Comparison of ENCODE assay signal across 21 cellular contexts in genomic region chr14:50946234-50946935, GRCh38. TPM values are rescaled to one million over a fixed set of nuclear protein-coding genes. Genes with fewer than 3 reads are reported as not detected.
DNase-seq lines count a peak whose midpoint lies in the region; ATAC-seq and TF ChIP-seq lines count a peak whose summit lies in the region.
"Had no signal": no experiment of that assay in that cellular context is flagged by ENCODE, and none has a peak within 500 bp of the region (broad histone marks: within the 10 kb centered on the region; RNA-seq: fewer than 3 reads in every experiment).

No MANE protein-coding gene starts in this region.

- H3K27me3 ChIP-seq in liver (ENCODE audit: control insufficient read depth in 4 of 4, insufficient read depth in 4 of 4, low read length in 3 of 4) = no peaks in the 10 kb centered on the region
- no peaks in the 10 kb centered on the region for H3K27me3 ChIP-seq in Caco-2 (replicated peaks; ENCODE audit: control insufficient read depth, insufficient read depth, low read length)
- H3K27me3 ChIP-seq in GM23338 (ENCODE audit: insufficient read depth) = peaks cover 8% of the 10 kb centered on the region; the same call in 1 of the 2 replicates
- H3K27me3 ChIP-seq: BE2C had no signal

- H3K4me3 ChIP-seq in liver (ENCODE audit: low read depth in 1 of 3, low read length in 3 of 3) (no peak overlapping the region), Caco-2 (ENCODE audit: low read depth, low read length) (no peak overlapping the region), GM23338 (no peak overlapping the region)
- H3K4me3 ChIP-seq: K562 had no signal

- 0 out of 2 replicates have a peak, but pooled peaks cover 5% of the 10 kb centered on the region for H3F3A ChIP-seq in GM23338 (replicated peaks; ENCODE audit: low read depth)

- DNase-seq in LHCN-M2 (ENCODE audit: low read depth) (peak; percentile 45), RKO (ENCODE audit: low spot score) (peak; percentile 26), type B pancreatic cell (ENCODE audit: extremely low spot score, unreplicated experiment) (no peak), Caco-2 (no peak), GM23338 (ENCODE audit: low spot score) (no peak), NCI-H1694 treated with DMSO at 0.1 percent for 48 hours (lab: John Stamatoyannopoulos, UW) (no peak)
- DNase-seq: ACHN; BE2C; C1 segment of cervical spinal cord; CD4-positive, CD25-positive, alpha-beta regulatory T cell; CD8-positive, alpha-beta memory T cell; COR-L47; DMS153; DMS79; GDM1; GOT3; H9; IMR-90 had no signal

- H3K27ac Mint-ChIP-seq in type B pancreatic cell (no peak overlapping the region), Caco-2 (ENCODE audit: unreplicated experiment) (no peak overlapping the region), GM23338 (no peak overlapping the region)
- H3K27ac Mint-ChIP-seq: CD4-positive, CD25-positive, alpha-beta regulatory T cell; CD8-positive, alpha-beta memory T cell; H9 had no signal

- no peak overlapping the region for H2AFZ ChIP-seq in GM23338

- H3K27ac ChIP-seq in liver (ENCODE audit: low read depth in 1 of 2, low read length in 2 of 2) (no peak overlapping the region), GM23338 (ENCODE audit: low read depth) (no peak overlapping the region)
- H3K27ac ChIP-seq: HL-60 had no signal

- H3K4me1 ChIP-seq in liver (ENCODE audit: control insufficient read depth in 4 of 4, insufficient read depth in 4 of 4, low read length in 3 of 4) (peaks cover 5 to 20% (median 9%) of the 10 kb centered on the region in 4 donors), Caco-2 (no peaks in the 10 kb centered on the region; the same call in 1 of the 2 replicates), GM23338 (ENCODE audit: insufficient read depth) (peaks cover 11% of the 10 kb centered on the region)
- H3K4me1 ChIP-seq: BE2C had no signal

- intact Hi-C loops in Caco-2 (cut with micrococcal nuclease; ENCODE audit: unreplicated experiment) = no loop called here

- CTCF ChIA-PET in Caco-2 (lab: Charles Lee) = no interaction called here

- H4K20me1 ChIP-seq in GM23338 (replicated peaks; ENCODE audit: insufficient read depth) = no peaks in the 10 kb centered on the region

- H3K79me2 ChIP-seq in GM23338 (replicated peaks; ENCODE audit: insufficient read depth) = no peaks in the 10 kb centered on the region; the same call in 1 of the 2 replicates

- H3K9ac ChIP-seq in liver (ENCODE audit: low read depth in 1 of 2, low read length in 2 of 2) = no peak overlapping the region

- H3K27me3 Mint-ChIP-seq in type B pancreatic cell = peaks cover 11% of the 10 kb centered on the region
- H3K27me3 Mint-ChIP-seq in Caco-2 (ENCODE audit: insufficient read depth, unreplicated experiment) = no peaks in the 10 kb centered on the region
- peaks cover 9% of the 10 kb centered on the region for H3K27me3 Mint-ChIP-seq in GM23338 (ENCODE audit: insufficient read depth, low read depth, poor library complexity)

- no peak for TF ChIP-seq CTCF in liver (IDR thresholded peaks at IDR 0.05; ENCODE audit: low read depth, low read length, missing input control)
- no peak for TF ChIP-seq CTCF in type B pancreatic cell (conservative IDR thresholded peaks at IDR 0.05)
- TF ChIP-seq CTCF in Caco-2 (IDR thresholded peaks at IDR 0.05; ENCODE audit: insufficient read depth in 1 of 2, low read depth in 1 of 2, low read length in 1 of 2, severe bottlenecking in 1 of 2, unreplicated experiment in 1 of 2) = no peak
- TF ChIP-seq CTCF in GM23338 (conservative IDR thresholded peaks at IDR 0.05; ENCODE audit: low read depth in 2 of 2) = no peak

- H3K4me2 ChIP-seq in GM23338 = no peak overlapping the region

- POLR2A ChIA-PET in Caco-2 (lab: Charles Lee) = no interaction called here

- no peaks in the 10 kb centered on the region; the same call in 1 of the 2 replicates for H3K9me2 ChIP-seq in GM23338 (ENCODE audit: insufficient read depth)

- no peak for ATAC-seq in GM23338
- ATAC-seq: K562 had no signal

- BruUV-seq in Caco-2 (replicated peaks; lab: Mats Ljungman, UMichigan) = no TSS peak

- H3K9me3 Mint-ChIP-seq in type B pancreatic cell (peaks cover 4% of the 10 kb centered on the region), Caco-2 (ENCODE audit: unreplicated experiment) (no peaks in the 10 kb centered on the region), GM23338 (no peaks in the 10 kb centered on the region; the same call in 2 of the 3 replicates)

- H3K36me3 ChIP-seq in liver (ENCODE audit: control insufficient read depth in 4 of 4, insufficient read depth in 3 of 4, low read depth in 1 of 4, low read length in 3 of 4) (peaks cover 0 to 6% (median 2%) of the 10 kb centered on the region in 4 donors), Caco-2 (ENCODE audit: control insufficient read depth, insufficient read depth, low read length) (no peaks in the 10 kb centered on the region), GM23338 (ENCODE audit: insufficient read depth) (no peaks in the 10 kb centered on the region)
- H3K36me3 ChIP-seq: BE2C had no signal

- no peak for TF ChIP-seq RAD21 in liver (IDR thresholded peaks at IDR 0.05)

- peak overlapping the region; percentile 23 for H3K4me3 Mint-ChIP-seq in type B pancreatic cell
- no peak overlapping the region for H3K4me3 Mint-ChIP-seq in Caco-2 (ENCODE audit: unreplicated experiment)
- no peak overlapping the region for H3K4me3 Mint-ChIP-seq in GM23338
- H3K4me3 Mint-ChIP-seq: CD4-positive, CD25-positive, alpha-beta regulatory T cell; CD8-positive, alpha-beta memory T cell; H9 had no signal

- H3K4me1 Mint-ChIP-seq in type B pancreatic cell (ENCODE audit: unreplicated experiment) (peaks cover 21% of the 10 kb centered on the region), Caco-2 (ENCODE audit: low read depth, unreplicated experiment) (peaks cover 7% of the 10 kb centered on the region), GM23338 (peaks cover 8% of the 10 kb centered on the region)

- 67% methylated on average over 5 of the region's 5 CpGs for WGBS in liver

- H3K36me3 Mint-ChIP-seq in type B pancreatic cell = peaks cover 4% of the 10 kb centered on the region
- no peaks in the 10 kb centered on the region for H3K36me3 Mint-ChIP-seq in Caco-2 (ENCODE audit: insufficient read depth, unreplicated experiment)
- peaks cover 9% of the 10 kb centered on the region; the same call in 2 of the 3 replicates for H3K36me3 Mint-ChIP-seq in GM23338 (ENCODE audit: low read depth)
- H3K36me3 Mint-ChIP-seq: CD4-positive, CD25-positive, alpha-beta regulatory T cell had no signal

- H3K9me3 ChIP-seq in liver (ENCODE audit: control insufficient read depth in 4 of 4, low read length in 3 of 4) (no peaks in the 10 kb centered on the region), Caco-2 (no peaks in the 10 kb centered on the region)
- H3K9me3 ChIP-seq: BE2C had no signal

TF ChIP-seq in liver, 16 proteins besides CTCF, POLR2A, EP300 and RAD21:
- TF ChIP-seq MAX (IDR thresholded peaks at IDR 0.05) (no peak), RXRA (IDR thresholded peaks at IDR 0.05) (peak; percentile 36 to 67), SP1 (IDR thresholded peaks at IDR 0.05) (peak; percentile 48), TAF1 (conservative IDR thresholded peaks at IDR 0.05) (no peak), JUND (IDR thresholded peaks at IDR 0.05) (peak in 1 of 2 donors; percentile 18), HNF4G (IDR thresholded peaks at IDR 0.05) (peak; percentile 86), HNF4A (conservative IDR thresholded peaks at IDR 0.05) (peak; percentile 86 to 96)
- TF ChIP-seq, protein P1, sequence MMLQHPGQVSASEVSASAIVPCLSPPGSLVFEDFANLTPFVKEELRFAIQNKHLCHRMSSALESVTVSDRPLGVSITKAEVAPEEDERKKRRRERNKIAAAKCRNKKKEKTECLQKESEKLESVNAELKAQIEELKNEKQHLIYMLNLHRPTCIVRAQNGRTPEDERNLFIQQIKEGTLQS (IDR thresholded peaks at IDR 0.05) = peak; percentile 24
TF ChIP-seq in liver: peak in this region for 6.

TF ChIP-seq in GM23338, 12 proteins besides CTCF, POLR2A, EP300 and RAD21 (continues in another document):
- TF ChIP-seq, protein P2, sequence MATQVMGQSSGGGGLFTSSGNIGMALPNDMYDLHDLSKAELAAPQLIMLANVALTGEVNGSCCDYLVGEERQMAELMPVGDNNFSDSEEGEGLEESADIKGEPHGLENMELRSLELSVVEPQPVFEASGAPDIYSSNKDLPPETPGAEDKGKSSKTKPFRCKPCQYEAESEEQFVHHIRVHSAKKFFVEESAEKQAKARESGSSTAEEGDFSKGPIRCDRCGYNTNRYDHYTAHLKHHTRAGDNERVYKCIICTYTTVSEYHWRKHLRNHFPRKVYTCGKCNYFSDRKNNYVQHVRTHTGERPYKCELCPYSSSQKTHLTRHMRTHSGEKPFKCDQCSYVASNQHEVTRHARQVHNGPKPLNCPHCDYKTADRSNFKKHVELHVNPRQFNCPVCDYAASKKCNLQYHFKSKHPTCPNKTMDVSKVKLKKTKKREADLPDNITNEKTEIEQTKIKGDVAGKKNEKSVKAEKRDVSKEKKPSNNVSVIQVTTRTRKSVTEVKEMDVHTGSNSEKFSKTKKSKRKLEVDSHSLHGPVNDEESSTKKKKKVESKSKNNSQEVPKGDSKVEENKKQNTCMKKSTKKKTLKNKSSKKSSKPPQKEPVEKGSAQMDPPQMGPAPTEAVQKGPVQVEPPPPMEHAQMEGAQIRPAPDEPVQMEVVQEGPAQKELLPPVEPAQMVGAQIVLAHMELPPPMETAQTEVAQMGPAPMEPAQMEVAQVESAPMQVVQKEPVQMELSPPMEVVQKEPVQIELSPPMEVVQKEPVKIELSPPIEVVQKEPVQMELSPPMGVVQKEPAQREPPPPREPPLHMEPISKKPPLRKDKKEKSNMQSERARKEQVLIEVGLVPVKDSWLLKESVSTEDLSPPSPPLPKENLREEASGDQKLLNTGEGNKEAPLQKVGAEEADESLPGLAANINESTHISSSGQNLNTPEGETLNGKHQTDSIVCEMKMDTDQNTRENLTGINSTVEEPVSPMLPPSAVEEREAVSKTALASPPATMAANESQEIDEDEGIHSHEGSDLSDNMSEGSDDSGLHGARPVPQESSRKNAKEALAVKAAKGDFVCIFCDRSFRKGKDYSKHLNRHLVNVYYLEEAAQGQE (IDR thresholded peaks at IDR 0.05; ENCODE audit: unreplicated experiment) = no peak
- TF ChIP-seq EZH2 (IDR thresholded peaks at IDR 0.05; ENCODE audit: low read depth, unreplicated experiment) (no peak), JUNB (IDR thresholded peaks at IDR 0.05; ENCODE audit: unreplicated experiment) (no peak), STAT1 (IDR thresholded peaks at IDR 0.05; ENCODE audit: unreplicated experiment) (no peak), ZNF114 (CRISPR knock-in tag; IDR thresholded peaks at IDR 0.05) (no peak)

RNA-seq across cellular contexts. Expression of gene PYGL, which starts 2.1 kb away (rescaled TPM):
- total RNA-seq in LHCN-M2 (2014; rRNA removed) (95.4 and 101 TPM in 2 replicates), liver (100 to 1,000 TPM; 102 to 109 TPM), type B pancreatic cell (ENCODE audit: low replicate concordance) (27.3 and 38.8 TPM in 2 replicates), Caco-2 (2022) (80.8 and 98.1 TPM in 2 replicates)
- 43.6 TPM for polyA plus RNA-seq in LHCN-M2 (2012)
- polyA plus RNA-seq in liver (10 to 100 TPM; 53.0 to 70.9 TPM), GM23338 (2016; fragmentation: Nextera tagmentation; extraction: Ambion mirVana) (50.9 and 57.6 TPM in 2 replicates)
- 77.0 and 93.8 TPM in 2 replicates for total RNA-seq in GM23338 (2014; rRNA removed; shearing (Covaris generic))
- polyA plus RNA-seq: CD8-positive, alpha-beta memory T cell had no signal

Comparison
In these comparisons a context has a peak if more than half of its experiments do, and no peak if none do; other contexts are left out.
1. DNase-seq: peak in LHCN-M2 (single experiment) and RKO (single experiment); none in type B pancreatic cell (single experiment), Caco-2 (0 of 2), GM23338 (single experiment) and NCI-H1694 treated with DMSO at 0.1 percent for 48 hours (single experiment).